ENCODE assay signal across 3 cellular contexts in the genomic region with DNA sequence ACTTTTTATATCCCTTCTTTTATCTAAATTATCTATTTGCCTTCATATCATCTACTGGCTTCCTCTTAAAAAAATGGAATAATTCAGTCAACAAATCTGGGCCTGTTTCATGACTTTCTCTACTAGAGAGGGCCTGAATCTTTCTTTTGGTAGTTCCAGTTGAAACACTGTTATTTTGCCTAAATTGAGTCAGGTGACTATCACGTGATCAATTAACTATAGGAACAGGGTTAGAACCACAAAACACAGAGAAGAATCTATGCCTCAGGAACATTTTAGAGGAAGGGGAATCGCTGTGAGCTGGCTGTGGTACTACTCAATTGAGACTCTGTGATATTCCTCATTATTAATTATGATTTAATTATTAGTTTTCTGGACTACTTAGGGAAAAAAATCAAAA.
TF ChIP-seq lines count a peak whose summit lies in the region.

No MANE protein-coding gene starts in this region.

TF ChIP-seq in A549, 52 proteins besides CTCF, POLR2A, EP300 and RAD21:
- TF ChIP-seq ZSCAN20 (CRISPR knock-in tag; IDR thresholded peaks at IDR 0.05), result no peak
- no peak for TF ChIP-seq FOXS1 (CRISPR knock-in tag; IDR thresholded peaks at IDR 0.05)
- TF ChIP-seq HOXA7 (CRISPR knock-in tag; IDR thresholded peaks at IDR 0.05), result no peak
- TF ChIP-seq, protein P1, sequence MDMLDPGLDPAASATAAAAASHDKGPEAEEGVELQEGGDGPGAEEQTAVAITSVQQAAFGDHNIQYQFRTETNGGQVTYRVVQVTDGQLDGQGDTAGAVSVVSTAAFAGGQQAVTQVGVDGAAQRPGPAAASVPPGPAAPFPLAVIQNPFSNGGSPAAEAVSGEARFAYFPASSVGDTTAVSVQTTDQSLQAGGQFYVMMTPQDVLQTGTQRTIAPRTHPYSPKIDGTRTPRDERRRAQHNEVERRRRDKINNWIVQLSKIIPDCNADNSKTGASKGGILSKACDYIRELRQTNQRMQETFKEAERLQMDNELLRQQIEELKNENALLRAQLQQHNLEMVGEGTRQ (IDR thresholded peaks at IDR 0.05), result peak; percentile 52
TF ChIP-seq in A549: peak in this region for 1.

TF ChIP-seq in GM23338, 12 proteins besides CTCF, POLR2A, EP300 and RAD21:
- TF ChIP-seq EZH2 (IDR thresholded peaks at IDR 0.05; ENCODE audit: low read depth, unreplicated experiment) (no peak), STAT1 (IDR thresholded peaks at IDR 0.05; ENCODE audit: unreplicated experiment) (no peak), NANOG (IDR thresholded peaks at IDR 0.05; ENCODE audit: borderline replicate concordance) (no peak), CREB1 (CRISPR knock-in tag; IDR thresholded peaks at IDR 0.05; ENCODE audit: low read depth) (no peak), JUNB (IDR thresholded peaks at IDR 0.05; ENCODE audit: unreplicated experiment) (no peak), ZNF331 (CRISPR knock-in tag; IDR thresholded peaks at IDR 0.05; ENCODE audit: low read depth) (no peak), ZNF114 (CRISPR knock-in tag; IDR thresholded peaks at IDR 0.05) (no peak)
- TF ChIP-seq, protein P2, sequence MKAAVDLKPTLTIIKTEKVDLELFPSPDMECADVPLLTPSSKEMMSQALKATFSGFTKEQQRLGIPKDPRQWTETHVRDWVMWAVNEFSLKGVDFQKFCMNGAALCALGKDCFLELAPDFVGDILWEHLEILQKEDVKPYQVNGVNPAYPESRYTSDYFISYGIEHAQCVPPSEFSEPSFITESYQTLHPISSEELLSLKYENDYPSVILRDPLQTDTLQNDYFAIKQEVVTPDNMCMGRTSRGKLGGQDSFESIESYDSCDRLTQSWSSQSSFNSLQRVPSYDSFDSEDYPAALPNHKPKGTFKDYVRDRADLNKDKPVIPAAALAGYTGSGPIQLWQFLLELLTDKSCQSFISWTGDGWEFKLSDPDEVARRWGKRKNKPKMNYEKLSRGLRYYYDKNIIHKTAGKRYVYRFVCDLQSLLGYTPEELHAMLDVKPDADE (IDR thresholded peaks at IDR 0.05), result no peak

TF ChIP-seq in K562, 482 proteins besides CTCF, POLR2A, EP300 and RAD21:
- peak; percentile 78 for TF ChIP-seq TFE3 (CRISPR knock-in tag; IDR thresholded peaks at IDR 0.05)
- TF ChIP-seq NFE2L1 (tag; IDR thresholded peaks at IDR 0.05; ENCODE audit: borderline replicate concordance, low read depth), result no peak
TF ChIP-seq in K562: peak in this region for 1.
